In the genomic region with DNA sequence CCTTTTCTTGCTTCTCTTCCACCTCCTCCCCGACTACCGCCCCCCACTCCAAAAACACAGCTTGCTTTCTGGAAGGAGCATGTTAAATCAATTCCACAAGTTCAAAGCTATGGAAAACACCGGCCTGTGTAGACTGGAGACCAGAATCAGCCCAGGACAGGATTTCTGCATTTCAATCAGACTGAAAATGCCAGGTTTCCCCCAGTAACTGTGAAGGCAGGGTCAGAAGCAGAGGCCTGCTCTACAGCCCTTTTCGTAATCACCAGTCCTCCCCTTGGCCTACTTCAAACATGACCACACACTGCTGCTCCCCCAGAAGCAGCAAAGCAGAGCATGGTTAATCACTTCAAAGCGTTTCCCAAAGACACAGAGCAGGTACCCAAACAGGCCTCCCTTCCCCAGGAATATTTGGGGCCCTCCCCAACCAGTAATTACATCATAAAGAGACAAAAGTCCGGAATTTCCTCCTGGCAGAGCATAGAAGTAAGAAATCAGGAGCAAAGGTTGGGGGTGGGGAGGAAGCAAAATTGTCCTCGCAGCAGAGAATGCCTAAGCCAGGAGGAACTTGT, we compare ENCODE assay signal across 8 cellular contexts. TPM values are rescaled to one million over a fixed set of nuclear protein-coding genes. Genes with fewer than 3 reads are reported as not detected.
DNase-seq lines count a peak whose midpoint lies in the region; ATAC-seq and FAIRE-seq lines count a peak whose summit lies in the region.

No MANE protein-coding gene starts in this region.

- H3K27ac ChIP-seq in adipose tissue (ENCODE audit: low read depth, low read length) (peak overlapping the region; percentile 98), iPS DF 6.9 (ENCODE audit: low read length) (peak overlapping the region; percentile 95), small intestine (ENCODE audit: low read depth in 1 of 2, low read length in 1 of 2) (peak overlapping the region; percentile 93 to 99)

- peaks cover 49% of the 10 kb centered on the region for H3K4me1 Mint-ChIP-seq in activated CD4-positive, alpha-beta T cell treated with anti-CD3 and anti-CD28 coated beads, Interleukin-2, amount 10 ng/mL, durations not matched to agents 24 days and 14 days

- H3K36me3 Mint-ChIP-seq in activated CD4-positive, alpha-beta T cell treated with anti-CD3 and anti-CD28 coated beads, Interleukin-2, amount 10 ng/mL, durations not matched to agents 24 days and 14 days (ENCODE audit: low read depth) = peaks cover 17% of the 10 kb centered on the region

- H3K4me3 ChIP-seq in iPS DF 6.9 (ENCODE audit: low read length) = no peak overlapping the region
- no peak overlapping the region for H3K4me3 ChIP-seq in small intestine (ENCODE audit: low read depth in 1 of 2, low read length in 2 of 2)

- H3K36me3 ChIP-seq in iPS DF 6.9 (ENCODE audit: control insufficient read depth, insufficient read depth, low read length) = no peaks in the 10 kb centered on the region
- no peaks in the 10 kb centered on the region for H3K36me3 ChIP-seq in small intestine (ENCODE audit: control insufficient read depth in 2 of 2, insufficient read depth in 2 of 2, low read length in 2 of 2)

- peak overlapping the region; percentile 91 for H3K27ac Mint-ChIP-seq in activated CD4-positive, alpha-beta T cell treated with anti-CD3 and anti-CD28 coated beads, Interleukin-2, amount 10 ng/mL, durations not matched to agents 24 days and 14 days

- 20 to 44% (median 22%) methylated on average over 7 of the region's 7 CpGs for WGBS in adipose tissue, 3 donors
- no CpG with 5 or more reads among the region's 7 CpGs for WGBS in iPS DF 6.9 (ENCODE audit: insufficient coverage, insufficient read length)
- WGBS in small intestine, 3 donors = 35 to 45% (median 40%) methylated on average over 7 of the region's 7 CpGs

- H3K4me1 ChIP-seq in iPS DF 6.9 (ENCODE audit: control insufficient read depth, insufficient read depth, low read length) (peaks cover 28% of the 10 kb centered on the region), small intestine (ENCODE audit: control insufficient read depth in 2 of 2, insufficient read depth in 1 of 2, low read depth in 1 of 2, low read length in 1 of 2) (peaks cover 16 to 17% of the 10 kb centered on the region in 2 donors)

- H3K9me3 ChIP-seq in iPS DF 6.9 (ENCODE audit: control insufficient read depth, insufficient read depth, low read length) = no peaks in the 10 kb centered on the region
- H3K9me3 ChIP-seq in small intestine (ENCODE audit: control insufficient read depth, low read depth) = no peaks in the 10 kb centered on the region

- FAIRE-seq in small intestine (lab: Jason Lieb, UNC) = no peak

- no peaks in the 10 kb centered on the region for H3K9me3 Mint-ChIP-seq in activated CD4-positive, alpha-beta T cell treated with anti-CD3 and anti-CD28 coated beads, Interleukin-2, amount 10 ng/mL, durations not matched to agents 24 days and 14 days

- ATAC-seq in GM19324 (IDR thresholded peaks at IDR 0.05; ENCODE audit: low FRiP score, unreplicated experiment) = no peak

- no peak for DNase-seq in activated CD4-positive, alpha-beta T cell treated with anti-CD3 and anti-CD28 coated beads, Interleukin-2, amount 10 ng/mL, durations not matched to agents 24 days and 14 days
- no peak for DNase-seq in activated CD4-positive, alpha-beta T cell treated with anti-CD3 and anti-CD28 coated beads, Interleukin-2, amount 50 U/mL, for 48 hours
- DNase-seq in iPS DF 6.9 (ENCODE audit: low read depth, low spot score) (no peak), small intestine (peak; percentile 88), 8988T (no peak)
- DNase-seq in stimulated activated naive CD4-positive, alpha-beta T cell (lab: John Stamatoyannopoulos, UW) = no peak

- H3K27me3 ChIP-seq in iPS DF 6.9 (ENCODE audit: control insufficient read depth, insufficient read depth, low read length) = no peaks in the 10 kb centered on the region
- H3K27me3 ChIP-seq in small intestine (ENCODE audit: control insufficient read depth in 2 of 2, insufficient read depth in 2 of 2, low read length in 2 of 2) = no peaks in the 10 kb centered on the region

- no peaks in the 10 kb centered on the region for H3K27me3 Mint-ChIP-seq in activated CD4-positive, alpha-beta T cell treated with anti-CD3 and anti-CD28 coated beads, Interleukin-2, amount 10 ng/mL, durations not matched to agents 24 days and 14 days

- intact Hi-C loops in activated CD4-positive, alpha-beta T cell treated with anti-CD3 and anti-CD28 coated beads, Interleukin-2, amount 10 ng/mL, durations not matched to agents 24 days and 14 days (cut with micrococcal nuclease) = loop anchor here (5.0 kb wide), 1 partner anchor 39 kb away; a partner anchor contains a TSS

- H3K4me3 Mint-ChIP-seq in activated CD4-positive, alpha-beta T cell treated with anti-CD3 and anti-CD28 coated beads, Interleukin-2, amount 10 ng/mL, durations not matched to agents 24 days and 14 days = peak overlapping the region; percentile 63

RNA-seq across cellular contexts. Expression of a gene that starts 38.4 kb away (rescaled TPM):
- total RNA-seq in activated CD4-positive, alpha-beta T cell treated with anti-CD3 and anti-CD28 coated beads, Interleukin-2, amount 10 ng/mL, durations not matched to agents 24 days and 14 days = 38.1 and 40.0 TPM in 2 replicates
- polyA plus RNA-seq in adipose tissue (1 to 10 TPM; 5.0 to 9.1 (median 7.7) TPM), small intestine (10 to 100 TPM in 2 of 3 donors, 1 to 10 TPM in 1; 9.2 to 19.9 (median 12.8) TPM)
